In genomic region chr3:122784436-122784835, GRCh38 we compare ENCODE assay signal across 21 cellular contexts. TPM values are rescaled to one million over a fixed set of nuclear protein-coding genes. Genes with fewer than 3 reads are reported as not detected.
DNase-seq lines count a peak whose midpoint lies in the region; ATAC-seq, FAIRE-seq and TF ChIP-seq lines count a peak whose summit lies in the region.
"Had no signal": no experiment of that assay in that cellular context is flagged by ENCODE, and none has a peak within 500 bp of the region (broad histone marks: within the 10 kb centered on the region; RNA-seq: fewer than 3 reads in every experiment).

No MANE protein-coding gene starts in this region.

- no peak overlapping the region for H2AFZ ChIP-seq in keratinocyte (ENCODE audit: control insufficient read depth, low read length)

- H3K4me3 ChIP-seq in brain microvascular endothelial cell (ENCODE audit: low read depth, low read length) (no peak overlapping the region), keratinocyte (ENCODE audit: control insufficient read depth in 2 of 3, extremely low read depth in 1 of 3, insufficient read depth in 2 of 3, low read depth in 1 of 3, low read length in 3 of 3) (no peak overlapping the region), right lobe of liver (no peak overlapping the region)
- H3K4me3 ChIP-seq: BLaER1, breast epithelium, gastroesophageal sphincter, prostate gland, tibial nerve had no signal

- intact Hi-C loops in right lobe of liver (cut with DNase I): no loop called here

- FAIRE-seq in H54 (lab: Jason Lieb, UNC): no peak
- FAIRE-seq in keratinocyte (lab: Jason Lieb, UNC): no peak

- H3K9me3 ChIP-seq in keratinocyte (ENCODE audit: control insufficient read depth, low read depth, low read length) (no peaks in the 10 kb centered on the region), right lobe of liver (no peaks in the 10 kb centered on the region)
- H3K9me3 ChIP-seq: breast epithelium, gastroesophageal sphincter, prostate gland, tibial nerve had no signal

- TF ChIP-seq CTCF in brain microvascular endothelial cell (IDR thresholded peaks at IDR 0.05; ENCODE audit: low read depth, low read length, missing control alignments): no peak
- no peak for TF ChIP-seq CTCF in keratinocyte (optimal IDR thresholded peaks at IDR 0.05 in 1 of 3, IDR thresholded peaks at IDR 0.05 in 1 of 3, conservative IDR thresholded peaks at IDR 0.05 in 1 of 3; ENCODE audit: extremely low read depth in 1 of 3, insufficient read depth in 2 of 3, low read length in 3 of 3)
- TF ChIP-seq CTCF in right lobe of liver (IDR thresholded peaks at IDR 0.05): no peak

- H3K36me3 ChIP-seq in brain microvascular endothelial cell (replicated peaks) (no peaks in the 10 kb centered on the region), keratinocyte (ENCODE audit: control insufficient read depth in 2 of 2, extremely low read depth in 1 of 2, insufficient read depth in 2 of 2, low read length in 2 of 2) (no peaks in the 10 kb centered on the region), right lobe of liver (no peaks in the 10 kb centered on the region)
- H3K36me3 ChIP-seq: breast epithelium, gastroesophageal sphincter, prostate gland had no signal

- H3K4me1 ChIP-seq in keratinocyte (ENCODE audit: control insufficient read depth, extremely low read depth, insufficient read depth, low read length): peaks cover 44% of the 10 kb centered on the region
- H3K4me1 ChIP-seq in right lobe of liver: no peaks in the 10 kb centered on the region
- H3K4me1 ChIP-seq: BLaER1, breast epithelium, prostate gland, tibial nerve had no signal

- peaks cover 16% of the 10 kb centered on the region for H3K79me2 ChIP-seq in keratinocyte (ENCODE audit: control insufficient read depth, insufficient read depth, low read length)

- H4K20me1 ChIP-seq in keratinocyte (ENCODE audit: control insufficient read depth, extremely low read depth, insufficient read depth, low read length): no peaks in the 10 kb centered on the region

- in situ Hi-C loops in brain microvascular endothelial cell (cut with HindIII; ENCODE audit: low pct_ligation_motif_present, low sequenced_read_pairs): no loop called here

- H3K9ac ChIP-seq in keratinocyte (ENCODE audit: control insufficient read depth, extremely low read depth, insufficient read depth, low read length): no peak overlapping the region
- H3K9ac ChIP-seq: BLaER1 had no signal

- ATAC-seq in right lobe of liver: no peak
- no peak for ATAC-seq in GM18519 (IDR thresholded peaks at IDR 0.05; ENCODE audit: low FRiP score, unreplicated experiment)
- ATAC-seq: activated T-helper 17 cell treated with anti-CD3 and anti-CD28 coated beads, Interleukin-2, amount 50 U/mL, for 72 hours; gastroesophageal sphincter; Right ventricle myocardium inferior had no signal

- H3K9me1 ChIP-seq in keratinocyte (ENCODE audit: control insufficient read depth, extremely low read depth, insufficient read depth, low read length): no peaks in the 10 kb centered on the region

- no peaks in the 10 kb centered on the region for H3K27me3 ChIP-seq in brain microvascular endothelial cell (replicated peaks)
- H3K27me3 ChIP-seq in keratinocyte (ENCODE audit: control insufficient read depth, extremely low read depth, insufficient read depth, low read length): no peaks in the 10 kb centered on the region
- H3K27me3 ChIP-seq in right lobe of liver: no peaks in the 10 kb centered on the region
- H3K27me3 ChIP-seq: BLaER1, breast epithelium, gastroesophageal sphincter, tibial nerve had no signal

- peak; percentile 34 for DNase-seq in H54 (ENCODE audit: insufficient read length, low spot score)
- DNase-seq in brain microvascular endothelial cell: peak; percentile 73
- DNase-seq in keratinocyte (ENCODE audit: low read depth, low spot score): no peak
- no peak for DNase-seq in right lobe of liver
- DNase-seq in NCI-H1436 (lab: John Stamatoyannopoulos, UW): no peak
- DNase-seq in NAMALWA (ENCODE audit: low spot score): no peak
- DNase-seq: activated naive CD8-positive, alpha-beta T cell treated with anti-CD3 and anti-CD28 coated beads, Interleukin-2, amount 10 ng/mL, durations not matched to agents 7 days and 5 days; midbrain; MM.1S; NCI-H146; NCI-H2171 treated with DMSO at 0.1 percent for 48 hours; NCI-H69; stimulated activated CD4-positive, alpha-beta T cell treated with anti-CD3 and anti-CD28 coated beads, Interleukin-4, amount 100 ng/mL, for 24 hours had no signal

- peak overlapping the region; percentile 17 for H3K4me2 ChIP-seq in keratinocyte (ENCODE audit: control insufficient read depth, extremely low read depth, insufficient read depth, low read depth, low read length)
- H3K4me2 ChIP-seq: BLaER1 had no signal

- H3K27ac ChIP-seq in brain microvascular endothelial cell (no peak overlapping the region), keratinocyte (ENCODE audit: control insufficient read depth, insufficient read depth, low read length) (peak overlapping the region; percentile 70), right lobe of liver (no peak overlapping the region)
- H3K27ac ChIP-seq: BLaER1, breast epithelium, gastroesophageal sphincter, prostate gland, tibial nerve had no signal

- 93% methylated on average over 1 of the region's 1 CpG for WGBS in right lobe of liver (ENCODE audit: insufficient coverage, low coverage, low lambda C conversion rate, missing lambda C conversion rate)

- no peak for TF ChIP-seq POLR2A in H54 (IDR thresholded peaks at IDR 0.05; ENCODE audit: low read depth, low read length)
- no peak for TF ChIP-seq POLR2A in right lobe of liver (IDR thresholded peaks at IDR 0.05)

- dilution Hi-C loops in keratinocyte (cut with MboI; ENCODE audit: extremely low pct_ligation_motif_present, low sequenced_read_pairs): no loop called here

RNA-seq across cellular contexts. Expression of gene HSPBAP1, which starts 9.2 kb away (rescaled TPM):
- polyA plus RNA-seq in keratinocyte: 4.8 to 9.5 TPM (median 6.6 TPM) in 3 replicates
- polyA plus RNA-seq in keratinocyte (2011; ENCODE audit: low read depth): 26.7 TPM
- 2.8 and 5.1 TPM in 2 replicates for polyA plus RNA-seq in keratinocyte (2011; cell fraction: cytosol; rRNA removed)
- 14.1 and 14.6 TPM in 2 replicates for polyA plus RNA-seq in keratinocyte (2011; cell fraction: nucleus; rRNA removed)
- polyA plus RNA-seq in keratinocyte (2012; ENCODE audit: low replicate concordance): 3.2 and 17.1 TPM in 2 replicates
- 0.75 to 8.0 TPM (median 4.4 TPM) in 3 replicates for polyA minus RNA-seq in keratinocyte
- polyA minus RNA-seq in keratinocyte (2011; cell fraction: cytosol; rRNA and poly(A)+ RNA removed): 2.5 TPM
- 4.9 and 9.5 TPM in 2 replicates for polyA minus RNA-seq in keratinocyte (2011; cell fraction: nucleus; rRNA and poly(A)+ RNA removed)
- total RNA-seq in right lobe of liver: 1 to 10 TPM; 2.4 to 4.0 (median 3.3) TPM

RNA-seq across cellular contexts. Expression of gene SLC49A4, which starts 10.4 kb away (rescaled TPM):
- 16.2 to 19.1 TPM (median 18.2 TPM) in 3 replicates for polyA plus RNA-seq in keratinocyte
- polyA plus RNA-seq in keratinocyte (2011; ENCODE audit: low read depth): 9.5 TPM
- 9.0 and 14.1 TPM in 2 replicates for polyA plus RNA-seq in keratinocyte (2011; cell fraction: cytosol; rRNA removed)
- polyA plus RNA-seq in keratinocyte (2011; cell fraction: nucleus; rRNA removed): 19.9 and 28.4 TPM in 2 replicates
- 12.7 and 19.0 TPM in 2 replicates for polyA plus RNA-seq in keratinocyte (2012; ENCODE audit: low replicate concordance)
- 14.8 to 24.9 TPM (median 20.4 TPM) in 3 replicates for polyA minus RNA-seq in keratinocyte
- polyA minus RNA-seq in keratinocyte (2011; cell fraction: cytosol; rRNA and poly(A)+ RNA removed): 22.3 TPM
- polyA minus RNA-seq in keratinocyte (2011; cell fraction: nucleus; rRNA and poly(A)+ RNA removed): 31.8 and 54.2 TPM in 2 replicates
- 1 to 10 TPM; 5.5 to 8.6 (median 6.7) TPM for total RNA-seq in right lobe of liver

Comparison
In these comparisons a context has a peak if more than half of its experiments do, and no peak if none do; other contexts are left out.
1. DNase-seq: peak in H54 (single experiment) and brain microvascular endothelial cell (single experiment); none in keratinocyte (single experiment), right lobe of liver (0 of 3), NCI-H1436 (single experiment) and NAMALWA (single experiment).